8 cellular contexts compared by ENCODE assay signal in the genomic region with DNA sequence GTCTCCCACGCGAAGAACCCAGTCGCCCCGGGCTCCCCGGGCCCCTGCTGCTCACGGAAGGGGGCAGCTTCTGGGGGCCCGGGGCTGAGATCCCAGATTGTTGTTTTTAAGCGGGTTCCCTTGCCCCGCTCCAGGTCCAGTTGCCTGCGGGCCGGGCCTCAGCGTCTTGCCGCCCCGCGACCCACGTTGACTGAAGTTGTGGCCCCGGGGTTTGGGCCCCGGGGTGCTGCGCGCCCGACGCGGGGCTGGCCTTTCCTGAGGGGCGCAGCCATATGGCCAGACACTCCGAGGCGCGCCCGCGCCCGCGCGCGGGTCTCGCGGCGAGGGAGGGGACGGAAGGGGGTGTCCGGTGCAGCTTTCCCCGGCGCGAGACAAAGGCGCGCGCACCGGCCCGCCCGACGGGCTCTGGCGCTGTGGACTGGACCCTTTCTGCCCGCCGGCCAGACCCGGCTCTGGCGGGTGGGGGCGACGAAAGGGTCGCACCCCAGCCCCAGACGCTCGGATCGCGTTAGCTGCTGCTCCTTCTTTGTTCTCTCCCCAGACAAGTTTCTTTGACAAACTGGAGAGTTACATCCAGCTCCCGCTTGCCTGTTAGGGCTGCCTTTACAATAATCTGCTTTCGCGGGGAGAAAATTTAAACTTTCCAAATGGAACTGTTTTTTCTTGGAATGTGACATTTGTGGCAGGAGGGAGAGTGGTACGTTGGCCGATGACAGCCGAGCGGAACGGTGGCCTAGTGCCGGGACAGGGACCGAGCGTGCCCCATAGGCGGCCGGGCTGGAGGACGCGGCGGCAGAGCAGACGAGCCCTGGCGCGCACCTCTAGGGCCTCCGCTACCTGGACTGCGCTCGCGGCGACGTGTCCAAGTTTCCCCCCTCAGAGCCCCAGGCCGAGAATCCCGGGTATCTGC. TPM values are rescaled to one million over a fixed set of nuclear protein-coding genes. Genes with fewer than 3 reads are reported as not detected.
A peak's percentile ranks its signal among the peaks of the same experiment; 100 is the strongest.
DNase-seq lines count a peak whose midpoint lies in the region; ATAC-seq, FAIRE-seq and TF ChIP-seq lines count a peak whose summit lies in the region.

No MANE protein-coding gene starts in this region.

- ATAC-seq in GM21423 (IDR thresholded peaks at IDR 0.05; ENCODE audit: unreplicated experiment) (peak; percentile 37), lung (ENCODE audit: insufficient read depth, low FRiP score) (peak; percentile 64)

- H3K36me3 Mint-ChIP-seq in Caco-2 (ENCODE audit: insufficient read depth, unreplicated experiment) = peaks cover 5% of the 10 kb centered on the region

- no peaks in the 10 kb centered on the region for H3K27me3 ChIP-seq in Caco-2 (replicated peaks; ENCODE audit: control insufficient read depth, insufficient read depth, low read length)
- no peaks in the 10 kb centered on the region for H3K27me3 ChIP-seq in OCI-LY3 (ENCODE audit: low read depth, low read length)
- peaks cover 3 to 11% of the 10 kb centered on the region in 2 donors for H3K27me3 ChIP-seq in duodenal mucosa (ENCODE audit: control insufficient read depth in 1 of 2, insufficient read depth in 2 of 2, low read length in 2 of 2)
- no peaks in the 10 kb centered on the region for H3K27me3 ChIP-seq in lung (ENCODE audit: control insufficient read depth, insufficient read depth)
- no peaks in the 10 kb centered on the region for H3K27me3 ChIP-seq in testis

- peaks cover 9% of the 10 kb centered on the region for H3K9me3 Mint-ChIP-seq in Caco-2 (ENCODE audit: unreplicated experiment)

- H3K27me3 Mint-ChIP-seq in Caco-2 (ENCODE audit: insufficient read depth, unreplicated experiment) = no peaks in the 10 kb centered on the region

- no TSS peak for BruUV-seq in Caco-2 (replicated peaks; lab: Mats Ljungman, UMichigan)

- DNase-seq in Caco-2 (peak in 1 of 2 experiments; percentile 70), lung (ENCODE audit: low spot score) (peak; percentile 35), testis (peak; percentile 36), D721Med (ENCODE audit: insufficient read length, low spot score) (no peak), AG08395 (ENCODE audit: low spot score) (no peak)

- H3K4me3 ChIP-seq in Caco-2 (ENCODE audit: low read depth, low read length) (peak overlapping the region; percentile 75), OCI-LY3 (ENCODE audit: low read length) (peak overlapping the region; percentile 97), duodenal mucosa (ENCODE audit: low read depth in 1 of 2, low read length in 2 of 2) (peak overlapping the region; percentile 77 to 78), lung (peak overlapping the region; percentile 94), testis (peak overlapping the region; percentile 74 to 83)

- no peak for TF ChIP-seq POLR2A in testis (IDR thresholded peaks at IDR 0.05)

- CTCF ChIA-PET in Caco-2 (lab: Charles Lee) = interaction anchor here (0.8 to 3.4 kb wide), 7 partner anchors 18 to 146 kb away, joined by 3 to 24 read pairs (median 5); no protein-coding TSS in a partner anchor

- H3K4me1 ChIP-seq in Caco-2 (peaks cover 38% of the 10 kb centered on the region), OCI-LY3 (ENCODE audit: low read length) (peaks cover 17% of the 10 kb centered on the region), duodenal mucosa (ENCODE audit: control insufficient read depth in 1 of 2, insufficient read depth in 2 of 2, low read length in 2 of 2) (peaks cover 12 to 13% of the 10 kb centered on the region in 2 donors), lung (ENCODE audit: control insufficient read depth in 2 of 2, insufficient read depth in 2 of 2, low read length in 2 of 2) (peaks cover 6 to 7% of the 10 kb centered on the region in 2 donors), testis (no peaks in the 10 kb centered on the region)

- H3K36me3 ChIP-seq in Caco-2 (ENCODE audit: control insufficient read depth, insufficient read depth, low read length) (no peaks in the 10 kb centered on the region), OCI-LY3 (replicated peaks; ENCODE audit: low read depth, low read length) (peaks cover 12% of the 10 kb centered on the region), duodenal mucosa (ENCODE audit: control insufficient read depth in 1 of 2, insufficient read depth in 2 of 2, low read length in 2 of 2) (no peaks in the 10 kb centered on the region), lung (ENCODE audit: control insufficient read depth in 2 of 2, insufficient read depth in 2 of 2, low read length in 2 of 2) (no peaks in the 10 kb centered on the region), testis (ENCODE audit: low read depth, missing control alignments) (no peaks in the 10 kb centered on the region)

- H3K9ac ChIP-seq in OCI-LY3 (ENCODE audit: low read length) (peak overlapping the region; percentile 97), duodenal mucosa (ENCODE audit: low read depth in 1 of 2, low read length in 2 of 2) (peak overlapping the region; percentile 48 to 67)

- H3K4me3 Mint-ChIP-seq in Caco-2 (ENCODE audit: unreplicated experiment) = no peak overlapping the region

- H3K4me1 Mint-ChIP-seq in Caco-2 (ENCODE audit: low read depth, unreplicated experiment) = peaks cover 15% of the 10 kb centered on the region

- WGBS in lung, 2 donors = 1% methylated on average over 74 to 87 of the region's 87 CpGs
- 0 to 1% methylated on average over 58 to 73 of the region's 87 CpGs for WGBS in testis, 2 donors

- H3K27ac ChIP-seq in OCI-LY3 (ENCODE audit: low read length) (peak overlapping the region; percentile 53), duodenal mucosa (ENCODE audit: low read depth, low read length) (peak overlapping the region; percentile 79), lung (ENCODE audit: low read depth in 1 of 2, low read length in 1 of 2) (peak overlapping the region; percentile 82 to 93), testis (peak overlapping the region; percentile 44 to 78)

- H3K4me2 ChIP-seq in OCI-LY3 (ENCODE audit: low read length) = peak overlapping the region; percentile 95

- POLR2A ChIA-PET in Caco-2 (lab: Charles Lee) = interaction anchor here (0.6 to 1.8 kb wide), 6 partner anchors 22 to 985 kb away, joined by 3 to 9 read pairs (median 4); a partner anchor contains a TSS

- no peaks in the 10 kb centered on the region for H3K9me3 ChIP-seq in Caco-2
- H3K9me3 ChIP-seq in OCI-LY3 (ENCODE audit: insufficient read depth, low read length) = no peaks in the 10 kb centered on the region
- H3K9me3 ChIP-seq in duodenal mucosa (ENCODE audit: control insufficient read depth in 1 of 2, low read length in 2 of 2) = no peaks in the 10 kb centered on the region
- no peaks in the 10 kb centered on the region for H3K9me3 ChIP-seq in lung (ENCODE audit: control insufficient read depth in 2 of 2, insufficient read depth in 1 of 2, low read length in 1 of 2)
- H3K9me3 ChIP-seq in testis = no peaks in the 10 kb centered on the region

- H3K79me2 ChIP-seq in OCI-LY3 (ENCODE audit: low read length) = peaks cover 55% of the 10 kb centered on the region

- peaks cover 40% of the 10 kb centered on the region for H4K20me1 ChIP-seq in OCI-LY3 (ENCODE audit: insufficient read depth, low read length)

- TF ChIP-seq CTCF in Caco-2 (IDR thresholded peaks at IDR 0.05; ENCODE audit: insufficient read depth in 1 of 2, low read depth in 1 of 2, low read length in 1 of 2, severe bottlenecking in 1 of 2, unreplicated experiment in 1 of 2) = no peak
- TF ChIP-seq CTCF in OCI-LY3 (IDR thresholded peaks at IDR 0.05; ENCODE audit: low read depth, low read length) = no peak
- no peak for TF ChIP-seq CTCF in lung (IDR thresholded peaks at IDR 0.05; ENCODE audit: control extremely low read depth, extremely low read depth)
- TF ChIP-seq CTCF in testis (IDR thresholded peaks at IDR 0.05) = no peak
- TF ChIP-seq CTCF in D721Med (IDR thresholded peaks at IDR 0.05; ENCODE audit: insufficient read depth, missing control alignments) = no peak

- no peak for FAIRE-seq in D721Med (lab: Jason Lieb, UNC)

- intact Hi-C loops in Caco-2 (cut with micrococcal nuclease; ENCODE audit: unreplicated experiment) = loop anchor here (1.0 to 5.0 kb wide), 9 partner anchors 23 to 222 kb away; a partner anchor contains a TSS
- intact Hi-C loops in testis (cut with DNase I; ENCODE audit: low total_unique reads) = no loop called here

- H2AFZ ChIP-seq in OCI-LY3 (ENCODE audit: low read depth, low read length) = peak overlapping the region; percentile 79

- peak overlapping the region; percentile 84 for H3K27ac Mint-ChIP-seq in Caco-2 (ENCODE audit: unreplicated experiment)

RNA-seq across cellular contexts. Expression of a gene that starts 0.7 kb away (rescaled TPM):
- total RNA-seq in Caco-2 (2022) (60.8 and 64.6 TPM in 2 replicates), lung (10 to 100 TPM; 43.6 to 68.5 TPM), testis (10 to 100 TPM; 17.1 to 18.7 TPM)
- polyA plus RNA-seq in lung (10 to 100 TPM in 1 of 2 donors, 1 to 10 TPM in 1; 7.4 to 11.0 TPM), testis (ENCODE audit: insufficient read depth, low read depth, low replicate concordance) (25.4 TPM)

Comparison
In these comparisons a context has a peak if more than half of its experiments do, and no peak if none do; other contexts are left out.
1. DNase-seq: peak in lung (single experiment) and testis (single experiment); none in D721Med (single experiment) and AG08395 (single experiment).
2. Peak in every context shown above with its lines, with median percentiles within 50 percentile points of each other: H3K4me3 ChIP-seq and H3K27ac ChIP-seq.